Comparison of ENCODE assay signal across 1 cellular context in genomic region chr11:31509412-31510345, GRCh38.
TF ChIP-seq lines count a peak whose summit lies in the region.

ELP4 (plus strand) TSS chr11:31509767; CDS start chr11:31509785, 18 bp downstream.
IMMP1L (minus strand) TSS chr11:31509622; CDS start chr11:31463276, 46,346 bp downstream.

TF ChIP-seq in K562, 482 proteins besides CTCF, POLR2A, EP300 and RAD21 (continued from another document and continues in another):
- TF ChIP-seq CUX1 (CRISPR knock-in tag; IDR thresholded peaks at IDR 0.05) (no peak), SMC3 (conservative IDR thresholded peaks at IDR 0.05; ENCODE audit: insufficient read depth, low read depth, low read length) (no peak), SAFB2 (IDR thresholded peaks at IDR 0.05; ENCODE audit: borderline replicate concordance, low read depth, low read length, severe bottlenecking) (no peak), FOXK2 (conservative IDR thresholded peaks at IDR 0.05 in 1 of 2, IDR thresholded peaks at IDR 0.05 in 1 of 2; ENCODE audit: low read depth in 2 of 2) (0 out of 4 replicates have a peak, but pooled peaks of 1 of the 2 experiments have one; percentile 30), MLLT1 (IDR thresholded peaks at IDR 0.05) (peak; percentile 47 to 82; a peak in 3 of 4 replicates), PML (IDR thresholded peaks at IDR 0.05; ENCODE audit: low read length) (peak; percentile 31; the same call in 1 of the 2 replicates), HBP1 (CRISPR knock-in tag; IDR thresholded peaks at IDR 0.05) (no peak), ZNF778 (CRISPR knock-in tag; IDR thresholded peaks at IDR 0.05) (no peak), GMEB1 (CRISPR knock-in tag; IDR thresholded peaks at IDR 0.05) (no peak), FOS (IDR thresholded peaks at IDR 0.05; ENCODE audit: extremely low read depth, insufficient read length) (peak; percentile 96), KAT2B (IDR thresholded peaks at IDR 0.05; ENCODE audit: low read depth, low read length) (no peak), PTRF (tag; IDR thresholded peaks at IDR 0.05) (no peak), CC2D1A (IDR thresholded peaks at IDR 0.05) (peak; percentile 53; the same call in 1 of the 2 replicates), ZNF592 (IDR thresholded peaks at IDR 0.05) (no peak), BRD4 (IDR thresholded peaks at IDR 0.05) (peak; percentile 16; the same call in 1 of the 2 replicates), E4F1 (CRISPR knock-in tag; IDR thresholded peaks at IDR 0.05; ENCODE audit: borderline replicate concordance) (no peak), PHF20 (IDR thresholded peaks at IDR 0.05; ENCODE audit: partially characterized antibody) (peak; percentile 81), HDAC1 (IDR thresholded peaks at IDR 0.05) (peak in 1 of 2 experiments; percentile 63; a peak in 2 of 4 replicates), NKRF (IDR thresholded peaks at IDR 0.05; ENCODE audit: borderline replicate concordance) (0 out of 2 replicates have a peak, but pooled peaks have one; percentile 17), ZKSCAN3 (CRISPR knock-in tag; IDR thresholded peaks at IDR 0.05) (no peak), ZNF609 (CRISPR knock-in tag; IDR thresholded peaks at IDR 0.05; ENCODE audit: borderline replicate concordance) (no peak), E2F4 (CRISPR knock-in tag; IDR thresholded peaks at IDR 0.05; ENCODE audit: low read depth) (no peak; the same call in 1 of the 2 replicates), SRSF7 (optimal IDR thresholded peaks at IDR 0.05; ENCODE audit: low read depth, low read length) (no peak), ZNF57 (CRISPR knock-in tag; IDR thresholded peaks at IDR 0.05) (no peak)
